Comparison of ENCODE assay signal across 19 cellular contexts in the genomic region with DNA sequence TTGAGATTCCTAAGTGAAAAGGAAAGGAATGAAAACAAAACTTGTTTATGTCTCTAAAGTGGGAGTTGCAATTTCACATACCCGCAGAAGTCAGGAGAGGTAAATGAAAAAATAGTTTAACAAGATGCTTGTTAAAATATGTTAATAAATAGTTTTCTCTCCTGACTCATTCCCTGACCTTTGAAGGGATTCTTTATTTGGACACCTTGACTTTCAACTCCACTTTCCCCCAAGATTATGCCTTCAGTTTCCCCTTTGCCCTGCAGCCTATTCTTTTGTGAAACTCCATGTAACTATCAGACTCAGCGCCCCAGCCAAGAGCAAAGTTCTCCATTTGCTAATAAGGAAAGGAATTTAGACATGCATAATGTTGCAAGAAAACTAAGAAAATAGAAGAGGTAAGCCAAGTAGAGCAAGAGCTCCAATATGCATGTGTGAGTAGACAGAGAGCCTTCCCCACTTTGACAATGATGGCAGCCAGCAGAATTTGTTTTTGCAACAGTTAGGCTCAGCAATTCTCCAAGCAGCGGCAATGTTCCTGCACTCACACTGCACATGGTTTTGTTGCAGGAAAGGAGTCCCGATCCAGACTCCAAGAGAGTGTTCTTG.
DNase-seq lines count a peak whose midpoint lies in the region; ATAC-seq and TF ChIP-seq lines count a peak whose summit lies in the region.
"Had no signal": no experiment of that assay in that cellular context is flagged by ENCODE, and none has a peak within 500 bp of the region (broad histone marks: within the 10 kb centered on the region; RNA-seq: fewer than 3 reads in every experiment).

No MANE protein-coding gene starts in this region.

- H3K27me3 Mint-ChIP-seq in natural killer cell (ENCODE audit: low read depth in 2 of 2), result peaks cover 0 to 6% of the 10 kb centered on the region in 2 donors

- ATAC-seq in natural killer cell, result no peak
- ATAC-seq: activated CD8-positive, alpha-beta T cell treated with anti-CD3 and anti-CD28 coated beads, Interleukin-2, amount 10 ng/mL, durations not matched to agents 7 days and 5 days; K562; Panc1; right lobe of liver had no signal

- no peaks in the 10 kb centered on the region for H3K36me3 Mint-ChIP-seq in natural killer cell

- H3K27ac Mint-ChIP-seq in natural killer cell, result no peak overlapping the region
- H3K27ac Mint-ChIP-seq: activated CD8-positive, alpha-beta T cell treated with anti-CD3 and anti-CD28 coated beads, Interleukin-2, amount 10 ng/mL, durations not matched to agents 7 days and 5 days; activated T-cell treated with anti-CD3 and anti-CD28 coated beads, Interleukin-2, amount 50 U/mL, for 72 hours; mesothelial cell of epicardium had no signal

- DNase-seq in iris pigment epithelial cell (ENCODE audit: low read depth), result peak; percentile 51
- DNase-seq in stomach, result no peak
- no peak for DNase-seq in COLO829 (ENCODE audit: low spot score)
- DNase-seq in NK-92 treated with Interleukin-12 subunit alpha and Interleukin-12 subunit beta, amount 100 ng/mL, for 24 hours (lab: John Stamatoyannopoulos, UW), result no peak
- no peak for DNase-seq in DMS 273 treated with DMSO at 0.1 percent for 48 hours (lab: John Stamatoyannopoulos, UW)
- DNase-seq in natural killer cell, result no peak
- DNase-seq: activated CD8-positive, alpha-beta T cell treated with anti-CD3 and anti-CD28 coated beads, Interleukin-2, amount 10 ng/mL, durations not matched to agents 7 days and 5 days; activated T-cell treated with anti-CD3 and anti-CD28 coated beads, Interleukin-2, amount 50 U/mL, for 72 hours; heart right ventricle; NCI-H1105; NCI-H748 treated with DMSO at 0.1 percent for 48 hours; right lobe of liver; stimulated activated CD4-positive, alpha-beta T cell treated with anti-CD3 and anti-CD28 coated beads, Interleukin-4, amount 100 ng/mL, for 1 hour had no signal

- TF ChIP-seq EP300 in stomach (IDR thresholded peaks at IDR 0.05), result no peak

- H3K4me1 Mint-ChIP-seq in natural killer cell, result peaks cover 0 to 8% of the 10 kb centered on the region in 2 donors

- 49 to 77% (median 69%) methylated on average over 4 of the region's 4 CpGs for WGBS in stomach, 5 donors

- H3K4me3 Mint-ChIP-seq in natural killer cell, result no peak overlapping the region
- H3K4me3 Mint-ChIP-seq: activated CD8-positive, alpha-beta T cell treated with anti-CD3 and anti-CD28 coated beads, Interleukin-2, amount 10 ng/mL, durations not matched to agents 7 days and 5 days; activated T-cell treated with anti-CD3 and anti-CD28 coated beads, Interleukin-2, amount 50 U/mL, for 72 hours; mesothelial cell of epicardium had no signal

- H3K4me3 ChIP-seq in duodenal mucosa (ENCODE audit: low read depth in 1 of 2, low read length in 2 of 2) (no peak overlapping the region), stomach (no peak overlapping the region)
- H3K4me3 ChIP-seq: heart right ventricle, K562, right lobe of liver had no signal

- TF ChIP-seq POLR2A in stomach (IDR thresholded peaks at IDR 0.05), result no peak

- H3K27me3 ChIP-seq in duodenal mucosa (ENCODE audit: control insufficient read depth in 1 of 2, insufficient read depth in 2 of 2, low read length in 2 of 2) (no peaks in the 10 kb centered on the region), stomach (no peaks in the 10 kb centered on the region)
- H3K27me3 ChIP-seq: heart right ventricle, right lobe of liver had no signal

- no peak for TF ChIP-seq CTCF in stomach (IDR thresholded peaks at IDR 0.05)
- TF ChIP-seq CTCF in natural killer cell (IDR thresholded peaks at IDR 0.05), result no peak

- H3K36me3 ChIP-seq in KOPT-K1 (ENCODE audit: insufficient read depth, low read length) (no peaks in the 10 kb centered on the region), duodenal mucosa (ENCODE audit: control insufficient read depth in 1 of 2, insufficient read depth in 2 of 2, low read length in 2 of 2) (no peaks in the 10 kb centered on the region), stomach (no peaks in the 10 kb centered on the region)
- H3K36me3 ChIP-seq: heart right ventricle, right lobe of liver had no signal

- H3K9me3 ChIP-seq in KOPT-K1 (ENCODE audit: insufficient read depth, low read length, poor library complexity, severe bottlenecking) (peaks cover 15% of the 10 kb centered on the region), duodenal mucosa (ENCODE audit: control insufficient read depth in 1 of 2, low read length in 2 of 2) (no peaks in the 10 kb centered on the region), stomach (no peaks in the 10 kb centered on the region)
- H3K9me3 ChIP-seq: right lobe of liver had no signal

- H3K4me1 ChIP-seq in duodenal mucosa (ENCODE audit: control insufficient read depth in 1 of 2, insufficient read depth in 2 of 2, low read length in 2 of 2), result peaks cover 5 to 6% of the 10 kb centered on the region in 2 donors
- peaks cover 6 to 32% (median 16%) of the 10 kb centered on the region in 4 donors for H3K4me1 ChIP-seq in stomach
- H3K4me1 ChIP-seq: right lobe of liver had no signal

- no peak overlapping the region for H3K9ac ChIP-seq in duodenal mucosa (ENCODE audit: low read depth in 1 of 2, low read length in 2 of 2)

- H3K27ac ChIP-seq in KOPT-K1 (ENCODE audit: low read depth, low read length, poor library complexity, severe bottlenecking) (peak overlapping the region; percentile 76), duodenal mucosa (ENCODE audit: low read depth, low read length) (peak overlapping the region; percentile 1), stomach (peak overlapping the region in 3 of 5 donors; percentile 13 to 47 (median 46))
- H3K27ac ChIP-seq: heart right ventricle, HL-60, right lobe of liver had no signal

- no peaks in the 10 kb centered on the region for H3K9me3 Mint-ChIP-seq in natural killer cell

- intact Hi-C loops in stomach (cut with DNase I; ENCODE audit: low total_unique reads) (no loop called here), natural killer cell (cut with micrococcal nuclease) (no loop called here)

Comparison
In these comparisons a context has a peak if more than half of its experiments do, and no peak if none do; other contexts are left out.
1. H3K27ac ChIP-seq: peak in every context shown above with its lines; median percentile 76 in KOPT-K1; 46 in stomach; 1 in duodenal mucosa.